Comparison of ENCODE assay signal across 9 cellular contexts in genomic region chr3:20038679-20039078, GRCh38. TPM values are rescaled to one million over a fixed set of nuclear protein-coding genes. Genes with fewer than 3 reads are reported as not detected.
DNase-seq lines count a peak whose midpoint lies in the region; ATAC-seq and TF ChIP-seq lines count a peak whose summit lies in the region.
"Had no signal": no experiment of that assay in that cellular context is flagged by ENCODE, and none has a peak within 500 bp of the region (broad histone marks: within the 10 kb centered on the region; RNA-seq: fewer than 3 reads in every experiment).

No MANE protein-coding gene starts in this region.

- POLR2A ChIA-PET in CD8-positive, alpha-beta T cell (lab: Charles Lee) = interaction anchor here (1.7 kb wide), 1 partner anchor 91 kb away, joined by 5 read pairs; no protein-coding TSS in a partner anchor

- peak overlapping the region; percentile 63 for H3K27ac ChIP-seq in CD8-positive, alpha-beta T cell (ENCODE audit: low read depth, low read length)
- H3K27ac ChIP-seq in OCI-LY3 (ENCODE audit: low read length) = no peak overlapping the region
- H3K27ac ChIP-seq: foreskin keratinocyte had no signal

- CTCF ChIA-PET in CD8-positive, alpha-beta T cell (lab: Charles Lee) = interaction anchor here (1.6 kb wide), 1 partner anchor 147 kb away, joined by 4 read pairs; the partner anchor contains the start of gene SGO1

- H3K27me3 Mint-ChIP-seq in CD8-positive, alpha-beta T cell (ENCODE audit: low read depth) = no peaks in the 10 kb centered on the region
- no peaks in the 10 kb centered on the region for H3K27me3 Mint-ChIP-seq in effector memory CD8-positive, alpha-beta T cell
- no peaks in the 10 kb centered on the region for H3K27me3 Mint-ChIP-seq in osteocyte (ENCODE audit: unreplicated experiment)

- H3K4me3 Mint-ChIP-seq in CD8-positive, alpha-beta T cell = peak overlapping the region; percentile 91
- H3K4me3 Mint-ChIP-seq in effector memory CD8-positive, alpha-beta T cell = peak overlapping the region; percentile 91 to 95
- H3K4me3 Mint-ChIP-seq in osteocyte (ENCODE audit: unreplicated experiment) = peak overlapping the region; percentile 81

- no peaks in the 10 kb centered on the region for H3K9me3 Mint-ChIP-seq in CD8-positive, alpha-beta T cell
- no peaks in the 10 kb centered on the region for H3K9me3 Mint-ChIP-seq in effector memory CD8-positive, alpha-beta T cell
- H3K9me3 Mint-ChIP-seq in osteocyte (ENCODE audit: unreplicated experiment) = no peaks in the 10 kb centered on the region

- peak overlapping the region; percentile 84 for H3K9ac ChIP-seq in OCI-LY3 (ENCODE audit: low read length)

- H2AFZ ChIP-seq in OCI-LY3 (ENCODE audit: low read depth, low read length) = peak overlapping the region; percentile 89

- peak overlapping the region; percentile 54 for H3K4me3 ChIP-seq in CD8-positive, alpha-beta T cell (ENCODE audit: low read depth, low read length)
- peak overlapping the region; percentile 80 for H3K4me3 ChIP-seq in OCI-LY3 (ENCODE audit: low read length)

- H3K4me1 Mint-ChIP-seq in CD8-positive, alpha-beta T cell (ENCODE audit: low read depth) = peaks cover 42% of the 10 kb centered on the region
- peaks cover 28 to 33% of the 10 kb centered on the region in 2 donors for H3K4me1 Mint-ChIP-seq in effector memory CD8-positive, alpha-beta T cell (ENCODE audit: low read depth in 2 of 2)
- peaks cover 33% of the 10 kb centered on the region for H3K4me1 Mint-ChIP-seq in osteocyte (ENCODE audit: unreplicated experiment)

- intact Hi-C loops in CD8-positive, alpha-beta T cell (cut with DNase I, micrococcal nuclease) = loop anchor here (1.0 to 5.0 kb wide), 3 partner anchors 51 to 92 kb away; partner anchors contain the start of gene RAB5A (in 1 of the 2)

- peaks cover 33% of the 10 kb centered on the region for H3K4me1 ChIP-seq in CD8-positive, alpha-beta T cell (ENCODE audit: insufficient read depth, low read length)
- H3K4me1 ChIP-seq in OCI-LY3 (ENCODE audit: low read length) = peaks cover 22% of the 10 kb centered on the region

- H3K36me3 Mint-ChIP-seq in CD8-positive, alpha-beta T cell = peaks cover 7% of the 10 kb centered on the region
- H3K36me3 Mint-ChIP-seq in effector memory CD8-positive, alpha-beta T cell (ENCODE audit: insufficient read depth) = peaks cover 26% of the 10 kb centered on the region
- no peaks in the 10 kb centered on the region for H3K36me3 Mint-ChIP-seq in osteocyte (ENCODE audit: unreplicated experiment)

- peak overlapping the region; percentile 91 for H3K27ac Mint-ChIP-seq in CD8-positive, alpha-beta T cell
- H3K27ac Mint-ChIP-seq in effector memory CD8-positive, alpha-beta T cell = peak overlapping the region; percentile 91 to 93
- H3K27ac Mint-ChIP-seq in osteocyte (ENCODE audit: unreplicated experiment) = peak overlapping the region; percentile 79

- no peaks in the 10 kb centered on the region for H3K9me3 ChIP-seq in CD8-positive, alpha-beta T cell (ENCODE audit: low read length)
- no peaks in the 10 kb centered on the region for H3K9me3 ChIP-seq in OCI-LY3 (ENCODE audit: insufficient read depth, low read length)

- H3K27me3 ChIP-seq in CD8-positive, alpha-beta T cell (ENCODE audit: insufficient read depth, low read length) = no peaks in the 10 kb centered on the region
- H3K27me3 ChIP-seq in OCI-LY3 (ENCODE audit: low read depth, low read length) = no peaks in the 10 kb centered on the region
- H3K27me3 ChIP-seq: foreskin keratinocyte had no signal

- TF ChIP-seq CTCF in CD8-positive, alpha-beta T cell (IDR thresholded peaks at IDR 0.05) = no peak
- no peak for TF ChIP-seq CTCF in OCI-LY3 (IDR thresholded peaks at IDR 0.05; ENCODE audit: low read depth, low read length)
- TF ChIP-seq CTCF in osteocyte (IDR thresholded peaks at IDR 0.05) = no peak

- peaks cover 6% of the 10 kb centered on the region for H3K79me2 ChIP-seq in OCI-LY3 (ENCODE audit: low read length)

- peaks cover 9% of the 10 kb centered on the region; the same call in 1 of the 2 replicates for H4K20me1 ChIP-seq in OCI-LY3 (ENCODE audit: insufficient read depth, low read length)

- no peak for ATAC-seq in CD8-positive, alpha-beta T cell
- no peak for ATAC-seq in effector memory CD8-positive, alpha-beta T cell (replicated peaks)
- ATAC-seq in HG03457 (IDR thresholded peaks at IDR 0.05; ENCODE audit: unreplicated experiment) (no peak), HG02870 (IDR thresholded peaks at IDR 0.05; ENCODE audit: unreplicated experiment) (no peak)
- ATAC-seq: foreskin keratinocyte had no signal

- H3K4me2 ChIP-seq in OCI-LY3 (ENCODE audit: low read length) = peak overlapping the region; percentile 88

- H3K36me3 ChIP-seq in CD8-positive, alpha-beta T cell (ENCODE audit: insufficient read depth, low read length) = no peaks in the 10 kb centered on the region
- no peaks in the 10 kb centered on the region for H3K36me3 ChIP-seq in OCI-LY3 (replicated peaks; ENCODE audit: low read depth, low read length)

- DNase-seq in CD8-positive, alpha-beta T cell = no peak
- DNase-seq in effector memory CD8-positive, alpha-beta T cell = no peak
- DNase-seq in osteocyte (ENCODE audit: extremely low spot score, unreplicated experiment) = no peak
- no peak for DNase-seq in NCI-H2227 treated with DMSO at 0.1 percent for 48 hours (lab: John Stamatoyannopoulos, UW)
- DNase-seq in islet precursor cell = no peak
- DNase-seq: foreskin keratinocyte had no signal

RNA-seq across cellular contexts. Expression of gene KAT2B, which starts 1.6 kb away (rescaled TPM):
- 10 to 100 TPM; 37.5 to 37.9 TPM for total RNA-seq in CD8-positive, alpha-beta T cell
- 15.7 and 16.4 TPM in 2 replicates for total RNA-seq in osteocyte

RNA-seq across cellular contexts. Expression of gene PP2D1, which starts 26.6 kb away (rescaled TPM):
- not detected for total RNA-seq in CD8-positive, alpha-beta T cell
- total RNA-seq in osteocyte = not detected in 2 replicates
- total RNA-seq: foreskin keratinocyte had no signal
